ENCODE assay signal across 1 cellular context in the genomic region with DNA sequence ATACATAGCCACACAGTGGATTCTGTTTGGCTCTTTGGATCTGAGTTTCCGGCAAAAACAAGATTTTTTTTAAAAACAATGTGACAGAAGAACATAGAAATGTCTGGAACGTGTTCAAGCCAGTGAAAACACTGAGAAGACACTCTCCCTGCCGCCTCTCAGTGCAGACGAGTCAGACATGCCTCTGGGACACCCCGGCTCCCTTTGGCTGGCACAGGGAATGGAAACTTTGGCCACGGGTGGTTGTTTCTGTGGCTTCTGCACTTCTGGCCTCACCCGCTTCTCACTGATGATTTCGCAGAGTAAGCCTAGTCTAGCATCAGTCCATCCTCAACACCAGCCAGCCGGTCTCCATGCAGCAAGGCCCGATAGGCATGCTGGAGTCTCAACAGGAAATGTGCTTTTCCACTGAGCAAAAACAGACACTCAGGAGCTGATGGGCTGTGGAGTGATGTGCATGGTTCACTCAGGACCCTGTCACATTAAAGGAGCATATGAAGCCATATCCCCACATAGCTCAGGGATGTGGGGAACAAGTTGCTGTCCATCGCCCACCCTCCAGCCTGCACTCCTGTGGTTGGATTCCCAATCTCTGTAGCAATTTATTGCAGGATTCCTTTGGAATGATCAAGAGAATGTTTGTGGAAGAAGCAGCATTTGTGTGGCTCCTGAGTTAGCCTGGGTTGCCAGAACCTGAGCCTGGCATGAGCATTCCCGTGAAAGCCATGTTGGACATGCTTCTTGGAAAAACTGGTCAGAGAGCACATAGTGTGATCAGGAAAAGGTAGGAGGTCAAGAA.
TF ChIP-seq lines count a peak whose summit lies in the region.

No MANE protein-coding gene starts in this region.

TF ChIP-seq in GM23338, 12 proteins besides CTCF, POLR2A, EP300 and RAD21:
- TF ChIP-seq ETS1 (IDR thresholded peaks at IDR 0.05) (no peak), STAT1 (IDR thresholded peaks at IDR 0.05; ENCODE audit: unreplicated experiment) (no peak), CREB1 (CRISPR knock-in tag; IDR thresholded peaks at IDR 0.05; ENCODE audit: low read depth) (no peak), EZH2 (IDR thresholded peaks at IDR 0.05; ENCODE audit: low read depth, unreplicated experiment) (no peak), POLR2AphosphoS5 (IDR thresholded peaks at IDR 0.05; ENCODE audit: low read depth) (no peak), ZNF462 (CRISPR knock-in tag; IDR thresholded peaks at IDR 0.05) (no peak), EZH2phosphoT487 (IDR thresholded peaks at IDR 0.05; ENCODE audit: unreplicated experiment) (no peak), NANOG (IDR thresholded peaks at IDR 0.05; ENCODE audit: borderline replicate concordance) (no peak), ZNF331 (CRISPR knock-in tag; IDR thresholded peaks at IDR 0.05; ENCODE audit: low read depth) (no peak), JUNB (IDR thresholded peaks at IDR 0.05; ENCODE audit: unreplicated experiment) (no peak), ZNF114 (CRISPR knock-in tag; IDR thresholded peaks at IDR 0.05) (no peak)
- TF ChIP-seq, protein P1, sequence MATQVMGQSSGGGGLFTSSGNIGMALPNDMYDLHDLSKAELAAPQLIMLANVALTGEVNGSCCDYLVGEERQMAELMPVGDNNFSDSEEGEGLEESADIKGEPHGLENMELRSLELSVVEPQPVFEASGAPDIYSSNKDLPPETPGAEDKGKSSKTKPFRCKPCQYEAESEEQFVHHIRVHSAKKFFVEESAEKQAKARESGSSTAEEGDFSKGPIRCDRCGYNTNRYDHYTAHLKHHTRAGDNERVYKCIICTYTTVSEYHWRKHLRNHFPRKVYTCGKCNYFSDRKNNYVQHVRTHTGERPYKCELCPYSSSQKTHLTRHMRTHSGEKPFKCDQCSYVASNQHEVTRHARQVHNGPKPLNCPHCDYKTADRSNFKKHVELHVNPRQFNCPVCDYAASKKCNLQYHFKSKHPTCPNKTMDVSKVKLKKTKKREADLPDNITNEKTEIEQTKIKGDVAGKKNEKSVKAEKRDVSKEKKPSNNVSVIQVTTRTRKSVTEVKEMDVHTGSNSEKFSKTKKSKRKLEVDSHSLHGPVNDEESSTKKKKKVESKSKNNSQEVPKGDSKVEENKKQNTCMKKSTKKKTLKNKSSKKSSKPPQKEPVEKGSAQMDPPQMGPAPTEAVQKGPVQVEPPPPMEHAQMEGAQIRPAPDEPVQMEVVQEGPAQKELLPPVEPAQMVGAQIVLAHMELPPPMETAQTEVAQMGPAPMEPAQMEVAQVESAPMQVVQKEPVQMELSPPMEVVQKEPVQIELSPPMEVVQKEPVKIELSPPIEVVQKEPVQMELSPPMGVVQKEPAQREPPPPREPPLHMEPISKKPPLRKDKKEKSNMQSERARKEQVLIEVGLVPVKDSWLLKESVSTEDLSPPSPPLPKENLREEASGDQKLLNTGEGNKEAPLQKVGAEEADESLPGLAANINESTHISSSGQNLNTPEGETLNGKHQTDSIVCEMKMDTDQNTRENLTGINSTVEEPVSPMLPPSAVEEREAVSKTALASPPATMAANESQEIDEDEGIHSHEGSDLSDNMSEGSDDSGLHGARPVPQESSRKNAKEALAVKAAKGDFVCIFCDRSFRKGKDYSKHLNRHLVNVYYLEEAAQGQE (IDR thresholded peaks at IDR 0.05; ENCODE audit: unreplicated experiment), result no peak
TF ChIP-seq in GM23338: peak in this region for 0.
